Comparison of ENCODE assay signal across 8 cellular contexts in genomic region chr2:75248581-75248980, GRCh38. TPM values are rescaled to one million over a fixed set of nuclear protein-coding genes. Genes with fewer than 3 reads are reported as not detected.
DNase-seq lines count a peak whose midpoint lies in the region; TF ChIP-seq lines count a peak whose summit lies in the region.
"Not testable (repeated sequence)": the region's sequence is repeated elsewhere in the genome, so short reads cannot be mapped to it uniquely, and the experiment has no call there.
"Had no signal": no experiment of that assay in that cellular context is flagged by ENCODE, and none has a peak within 500 bp of the region (broad histone marks: within the 10 kb centered on the region; RNA-seq: fewer than 3 reads in every experiment).

No MANE protein-coding gene starts in this region.

- POLR2A ChIA-PET in SK-N-SH (lab: Yijun Ruan, JAX) = not testable (repeated sequence)

- H3K4me3 Mint-ChIP-seq in HFFc6 = 0 out of 2 replicates have a peak overlapping the region, but pooled peaks have one; percentile 36

- dilution Hi-C loops in mammary epithelial cell (cut with HindIII; ENCODE audit: low sequenced_read_pairs) = not testable (repeated sequence)

- not testable (repeated sequence) for BruUV-seq in mammary epithelial cell (replicated peaks; lab: Mats Ljungman, UMichigan)

- not testable (repeated sequence) for H3K9me2 ChIP-seq in SK-N-SH

- not testable (repeated sequence) for H3K27me3 Mint-ChIP-seq in HFFc6 (ENCODE audit: insufficient read depth)

- peaks cover 19% of the 10 kb centered on the region for H3K36me3 Mint-ChIP-seq in HFFc6 (ENCODE audit: low read depth)

- not testable (repeated sequence) for H3K36me3 ChIP-seq in SK-N-SH (replicated peaks in 1 of 2; ENCODE audit: control insufficient read depth in 1 of 2, insufficient read depth in 2 of 2, low read length in 1 of 2); mammary epithelial cell (ENCODE audit: insufficient read depth, low read length); fibroblast of lung (ENCODE audit: control insufficient read depth, insufficient read depth, low read length); osteoblast (ENCODE audit: insufficient read depth, low read length)

- WGBS in SK-N-SH (ENCODE audit: low lambda C conversion rate) = 69% methylated on average over 4 of the region's 6 CpGs
- WGBS in mammary epithelial cell (ENCODE audit: low coverage, missing lambda C conversion rate) = 59% methylated on average over 6 of the region's 6 CpGs

- peak overlapping the region; percentile 86 for H3K27ac Mint-ChIP-seq in HFFc6

- in situ Hi-C loops in mammary epithelial cell (cut with MboI; ENCODE audit: low sequenced_read_pairs in 2 of 2) = not testable (repeated sequence)

- H3K27me3 ChIP-seq in SK-N-SH (ENCODE audit: insufficient read depth); mammary epithelial cell (ENCODE audit: insufficient read depth, low read length); fibroblast of lung (ENCODE audit: control insufficient read depth, insufficient read depth, low read length); osteoblast (ENCODE audit: insufficient read depth, low read length): not testable (repeated sequence)

- not testable (repeated sequence) for H3K79me2 ChIP-seq in SK-N-SH (ENCODE audit: insufficient read depth); mammary epithelial cell (ENCODE audit: insufficient read depth, low read length); fibroblast of lung (ENCODE audit: control insufficient read depth, insufficient read depth, low read length); osteoblast (ENCODE audit: insufficient read depth, low read length)

- peak; percentile 11 for DNase-seq in EL
- peak; percentile 83 for DNase-seq in HFFc6
- peak; percentile 54 for DNase-seq in NCI-H226
- DNase-seq in SK-N-SH; osteoblast (ENCODE audit: insufficient read length, low spot score, missing footprints): not testable (repeated sequence)
- DNase-seq in mammary epithelial cell = peak; percentile 49
- DNase-seq in fibroblast of lung (ENCODE audit: low read depth in 2 of 2) = peak; percentile 26 to 46

- peaks cover 53% of the 10 kb centered on the region for H3K4me1 Mint-ChIP-seq in HFFc6 (ENCODE audit: low read depth)

- CTCF ChIA-PET in SK-N-SH (lab: Yijun Ruan, JAX); mammary epithelial cell (lab: Charles Lee; ENCODE audit: low non-redundant PET): not testable (repeated sequence)

- H3K4me2 ChIP-seq in SK-N-SH; mammary epithelial cell (ENCODE audit: insufficient read depth, low read depth, low read length); fibroblast of lung (ENCODE audit: extremely low read depth, insufficient read depth, low read length); osteoblast (ENCODE audit: insufficient read depth, low read length): not testable (repeated sequence)

- H4K20me1 ChIP-seq in SK-N-SH (ENCODE audit: insufficient read depth); mammary epithelial cell (ENCODE audit: insufficient read depth, low read length); fibroblast of lung (ENCODE audit: control insufficient read depth, extremely low read depth, insufficient read depth, low read length); osteoblast (ENCODE audit: insufficient read depth, low read length): not testable (repeated sequence)

- H3K4me1 ChIP-seq in SK-N-SH (ENCODE audit: control insufficient read depth in 1 of 2, insufficient read depth in 2 of 2, low read depth in 1 of 2, low read length in 1 of 2); mammary epithelial cell (ENCODE audit: insufficient read depth, low read length); fibroblast of lung (ENCODE audit: control insufficient read depth, extremely low read depth, insufficient read depth, low read length); osteoblast (ENCODE audit: insufficient read depth, low read length): not testable (repeated sequence)

- not testable (repeated sequence) for H3K9me3 ChIP-seq in SK-N-SH; mammary epithelial cell (replicated peaks; ENCODE audit: insufficient read depth, low read length); fibroblast of lung (ENCODE audit: control insufficient read depth, insufficient read depth, low read depth, low read length); osteoblast (ENCODE audit: low read depth, low read length)

- TF ChIP-seq CTCF in HFFc6 (IDR thresholded peaks at IDR 0.05); SK-N-SH (IDR thresholded peaks at IDR 0.05); mammary epithelial cell (conservative IDR thresholded peaks at IDR 0.05 in 1 of 2, IDR thresholded peaks at IDR 0.05 in 1 of 2; ENCODE audit: extremely low read depth in 1 of 2, insufficient read depth in 1 of 2, low read depth in 1 of 2, low read length in 2 of 2); fibroblast of lung (conservative IDR thresholded peaks at IDR 0.05 in 1 of 2, IDR thresholded peaks at IDR 0.05 in 1 of 2; ENCODE audit: low read depth in 1 of 2, low read length in 2 of 2); osteoblast (IDR thresholded peaks at IDR 0.05; ENCODE audit: extremely low read depth, low read depth, low read length): not testable (repeated sequence)

- H3F3A ChIP-seq in SK-N-SH (replicated peaks; ENCODE audit: insufficient read depth) = not testable (repeated sequence)

- H2AFZ ChIP-seq in SK-N-SH (ENCODE audit: low read depth); mammary epithelial cell (ENCODE audit: low read depth, low read length); fibroblast of lung (ENCODE audit: low read length); osteoblast (ENCODE audit: low read length): not testable (repeated sequence)

- peaks cover 12% of the 10 kb centered on the region for H3K9me3 Mint-ChIP-seq in HFFc6

- H3K27ac ChIP-seq in SK-N-SH (ENCODE audit: low read depth in 2 of 2, low read length in 1 of 2); mammary epithelial cell (ENCODE audit: insufficient read depth, low read depth, low read length): not testable (repeated sequence)
- H3K27ac ChIP-seq in fibroblast of lung (ENCODE audit: insufficient read depth, low read length) (peak overlapping the region; percentile 23), osteoblast (ENCODE audit: low read depth, low read length) (peak overlapping the region; percentile 40)

- H3K9ac ChIP-seq in SK-N-SH; mammary epithelial cell (ENCODE audit: insufficient read depth, low read length); fibroblast of lung (ENCODE audit: insufficient read depth, low read length): not testable (repeated sequence)

- not testable (repeated sequence) for H3K4me3 ChIP-seq in SK-N-SH (ENCODE audit: low read depth in 2 of 2, low read length in 1 of 2); mammary epithelial cell (replicated peaks in 1 of 3; ENCODE audit: insufficient read depth in 1 of 3, low read depth in 2 of 3, low read length in 3 of 3); fibroblast of lung (replicated peaks in 1 of 4; ENCODE audit: control extremely low read depth in 1 of 4, insufficient read depth in 1 of 4, low read depth in 3 of 4, low read length in 4 of 4); osteoblast (ENCODE audit: insufficient read depth, low read length)

- intact Hi-C loops in mammary epithelial cell (cut with micrococcal nuclease) = not testable (repeated sequence)

- not testable (repeated sequence) for TF ChIP-seq EP300 in SK-N-SH (IDR thresholded peaks at IDR 0.05; ENCODE audit: borderline replicate concordance in 1 of 2, low read depth in 1 of 2, low read length in 1 of 2)

- TF ChIP-seq RAD21 in SK-N-SH (IDR thresholded peaks at IDR 0.05; ENCODE audit: low read length) = not testable (repeated sequence)

TF ChIP-seq in SK-N-SH, 30 proteins besides CTCF, POLR2A, EP300 and RAD21:
- TF ChIP-seq FOSL2 (IDR thresholded peaks at IDR 0.05; ENCODE audit: borderline replicate concordance, low read depth) = peak; percentile 11; the same call in 1 of the 2 replicates

RNA-seq across cellular contexts. Expression of gene TACR1, which starts 49.3 kb away (rescaled TPM):
- under 1 TPM in 5 of 6 experiments, not detected in 1; 0.10 to 0.18 (median 0.17) TPM for total RNA-seq in HFFc6 (2021; fragmentation: NEBNext Ultra II Directional; extraction: Animal tissue kit (Norgen Biotek cat#: 25700))
- polyA plus RNA-seq in SK-N-SH (2012; rRNA removed) (under 0.01 TPM in 1 of 2 replicates, not detected in the other), mammary epithelial cell (not detected), fibroblast of lung (0.05 and 0.23 TPM in 2 replicates)
- 0.21 TPM in 1 of 2 replicates, not detected in the other for polyA plus RNA-seq in SK-N-SH (2012; cell fraction: cytosol; rRNA removed)
- not detected in 2 replicates for polyA plus RNA-seq in SK-N-SH (2012; cell fraction: nucleus; rRNA removed)
- total RNA-seq in mammary epithelial cell (not detected), fibroblast of lung (0.17 TPM in 1 of 2 replicates, not detected in the other), osteoblast (under 0.01 and 0.29 TPM in 2 replicates)
- polyA minus RNA-seq in mammary epithelial cell (not detected), fibroblast of lung (ENCODE audit: low replicate concordance) (3.4 and 3.7 TPM in 2 replicates)
- polyA plus RNA-seq in fibroblast of lung (2012) = 0.23 TPM in 2 replicates
- total RNA-seq: CD4-positive, alpha-beta memory T cell had no signal
